ENCODE assay signal across 9 cellular contexts in genomic region chr5:25415970-25416369, GRCh38.
"Had no signal": no experiment of that assay in that cellular context is flagged by ENCODE, and none has a peak within 500 bp of the region (broad histone marks: within the 10 kb centered on the region; RNA-seq: fewer than 3 reads in every experiment).

No MANE protein-coding gene starts in this region.

- H3K9ac ChIP-seq: GM23248 had no signal

- H3K4me1 ChIP-seq: HAP-1 had no signal

- ATAC-seq: HCT116, K562 had no signal

- H3K9me3 ChIP-seq: HAP-1 had no signal

- DNase-seq: GM23248, H7, HFFc6, IMR-90, KG1 had no signal

- H2AFZ ChIP-seq: GM23248 had no signal

- H3K36me3 ChIP-seq: HAP-1 had no signal

- H3K27ac ChIP-seq: GM23248, HL-60 had no signal

- H3K4me3 ChIP-seq: GM23248, HAP-1, K562 had no signal

- FAIRE-seq: K562 had no signal
